34 cellular contexts compared by ENCODE assay signal in genomic region chr22:43398910-43399309, GRCh38. TPM values are rescaled to one million over a fixed set of nuclear protein-coding genes. Genes with fewer than 3 reads are reported as not detected.
"Had no signal": no experiment of that assay in that cellular context is flagged by ENCODE, and none has a peak within 500 bp of the region (broad histone marks: within the 10 kb centered on the region; RNA-seq: fewer than 3 reads in every experiment).

No MANE protein-coding gene starts in this region.

- FAIRE-seq: K562, RCC 7860, TTC549 had no signal

- ATAC-seq: activated CD8-positive, alpha-beta T cell treated with anti-CD3 and anti-CD28 coated beads for 36 hours; activated T-cell treated with anti-CD3 and anti-CD28 coated beads, Interleukin-2, amount 50 U/mL, for 72 hours; activated T-helper 17 cell treated with anti-CD3 and anti-CD28 coated beads, Interleukin-2, amount 50 U/mL, for 72 hours; Right ventricle myocardium inferior had no signal

- H3K4me1 Mint-ChIP-seq: activated CD4-positive, alpha-beta T cell treated with anti-CD3 and anti-CD28 coated beads, Interleukin-2, amount 10 ng/mL, durations not matched to agents 24 days and 14 days; activated naive CD8-positive, alpha-beta T cell treated with anti-CD3 and anti-CD28 coated beads for 36 hours; activated T-helper 17 cell treated with anti-CD3 and anti-CD28 coated beads, Interleukin-2, amount 50 U/mL, for 72 hours; central memory CD8-positive, alpha-beta T cell had no signal

- H3K9me3 Mint-ChIP-seq: activated CD4-positive, alpha-beta T cell treated with anti-CD3 and anti-CD28 coated beads, Interleukin-2, amount 10 ng/mL, durations not matched to agents 24 days and 14 days; activated CD8-positive, alpha-beta T cell treated with anti-CD3 and anti-CD28 coated beads for 36 hours; activated naive CD8-positive, alpha-beta T cell treated with anti-CD3 and anti-CD28 coated beads for 36 hours; activated T-cell treated with anti-CD3 and anti-CD28 coated beads, Interleukin-2, amount 50 U/mL, for 72 hours; activated T-helper 17 cell treated with anti-CD3 and anti-CD28 coated beads, Interleukin-2, amount 50 U/mL, for 72 hours; central memory CD8-positive, alpha-beta T cell; T-helper 1 cell treated with Interleukin-12 subunit alpha and Interleukin-12 subunit beta and Interleukin-4 antibody, amounts not matched to agents 30 μg/mL and 1 μg/mL, for 36 hours; T-helper 2 cell treated with Interferon-gamma antibody and Interleukin-4, amounts not matched to agents 5 μg/mL and 100 μg/mL, for 36 hours had no signal

- H3K27ac Mint-ChIP-seq: activated CD4-positive, alpha-beta T cell treated with anti-CD3 and anti-CD28 coated beads, Interleukin-2, amount 10 ng/mL, durations not matched to agents 24 days and 14 days; activated CD8-positive, alpha-beta T cell treated with anti-CD3 and anti-CD28 coated beads for 36 hours; activated naive CD8-positive, alpha-beta T cell treated with anti-CD3 and anti-CD28 coated beads for 36 hours; activated T-cell treated with anti-CD3 and anti-CD28 coated beads, Interleukin-2, amount 50 U/mL, for 72 hours; activated T-helper 17 cell treated with anti-CD3 and anti-CD28 coated beads, Interleukin-2, amount 50 U/mL, for 72 hours; T-helper 1 cell treated with Interleukin-12 subunit alpha and Interleukin-12 subunit beta and Interleukin-4 antibody, amounts not matched to agents 30 μg/mL and 1 μg/mL, for 36 hours; T-helper 2 cell treated with Interferon-gamma antibody and Interleukin-4, amounts not matched to agents 5 μg/mL and 100 μg/mL, for 36 hours had no signal

- H3K36me3 Mint-ChIP-seq: activated naive CD8-positive, alpha-beta T cell treated with anti-CD3 and anti-CD28 coated beads for 36 hours had no signal

- H3K4me2 ChIP-seq: PC-9 had no signal

- H3K36me3 ChIP-seq: cardiac muscle cell had no signal

- H3K27me3 Mint-ChIP-seq: activated CD4-positive, alpha-beta T cell treated with anti-CD3 and anti-CD28 coated beads, Interleukin-2, amount 10 ng/mL, durations not matched to agents 24 days and 14 days; activated CD8-positive, alpha-beta T cell treated with anti-CD3 and anti-CD28 coated beads for 36 hours; activated naive CD8-positive, alpha-beta T cell treated with anti-CD3 and anti-CD28 coated beads for 36 hours had no signal

- DNase-seq: activated CD4-positive, alpha-beta T cell treated with anti-CD3 and anti-CD28 coated beads, Interleukin-2, amount 10 ng/mL, durations not matched to agents 24 days and 14 days; activated CD4-positive, alpha-beta T cell treated with anti-CD3 and anti-CD28 coated beads, Interleukin-2, amount 50 U/mL, for 4 hours; activated CD8-positive, alpha-beta T cell treated with anti-CD3 and anti-CD28 coated beads for 36 hours; activated effector memory CD4-positive, alpha-beta T cell treated with anti-CD3 and anti-CD28 coated beads, Interleukin-2, amount 50 U/mL, for 16 hours; activated naive CD4-positive, alpha-beta T cell; activated naive CD4-positive, alpha-beta T cell treated with anti-CD3 and anti-CD28 coated beads, Interleukin-2, amount 50 U/mL, for 16 hours; activated naive CD8-positive, alpha-beta T cell treated with anti-CD3 and anti-CD28 coated beads for 36 hours; activated T-cell treated with anti-CD3 and anti-CD28 coated beads, Interleukin-2, amount 50 U/mL, for 1 hour; activated T-cell treated with anti-CD3 and anti-CD28 coated beads, Interleukin-2, amount 50 U/mL, for 72 hours; amniotic stem cell; NCI-H1105 treated with DMSO at 0.1 percent for 48 hours; NCI-H1436; NCI-H1694; NCI-H1930; NCI-H2081 treated with DMSO at 0.1 percent for 48 hours; NCI-H345; NCI-H524 treated with DMSO at 0.1 percent for 48 hours; PC-9 had no signal

- H3K4me3 ChIP-seq: cardiac muscle cell, K562, PC-9, SK-N-MC had no signal

- H3K4me3 Mint-ChIP-seq: activated CD4-positive, alpha-beta T cell treated with anti-CD3 and anti-CD28 coated beads, Interleukin-2, amount 10 ng/mL, durations not matched to agents 24 days and 14 days; activated CD8-positive, alpha-beta T cell treated with anti-CD3 and anti-CD28 coated beads for 36 hours; activated naive CD8-positive, alpha-beta T cell treated with anti-CD3 and anti-CD28 coated beads for 36 hours; activated T-cell treated with anti-CD3 and anti-CD28 coated beads, Interleukin-2, amount 50 U/mL, for 72 hours; activated T-helper 17 cell treated with anti-CD3 and anti-CD28 coated beads, Interleukin-2, amount 50 U/mL, for 72 hours; central memory CD8-positive, alpha-beta T cell; T-helper 1 cell treated with Interleukin-12 subunit alpha and Interleukin-12 subunit beta and Interleukin-4 antibody, amounts not matched to agents 30 μg/mL and 1 μg/mL, for 36 hours; T-helper 2 cell treated with Interferon-gamma antibody and Interleukin-4, amounts not matched to agents 5 μg/mL and 100 μg/mL, for 36 hours had no signal

- H3K27ac ChIP-seq: cardiac muscle cell, PC-9, RWPE1, SK-N-MC had no signal

- H2AFZ ChIP-seq: PC-9 had no signal

RNA-seq across cellular contexts. Expression of gene MPPED1, which starts 12.9 kb away (rescaled TPM):
- total RNA-seq: activated CD4-positive, alpha-beta T cell treated with anti-CD3 and anti-CD28 coated beads, Interleukin-2, amount 10 ng/mL, durations not matched to agents 24 days and 14 days; activated CD8-positive, alpha-beta memory T cell treated with anti-CD3 and anti-CD28 coated beads for 36 hours; activated CD8-positive, alpha-beta T cell treated with anti-CD3 and anti-CD28 coated beads for 36 hours; activated naive CD8-positive, alpha-beta T cell treated with anti-CD3 and anti-CD28 coated beads for 36 hours; activated T-cell treated with anti-CD3 and anti-CD28 coated beads, Interleukin-2, amount 50 U/mL, for 72 hours; activated T-helper 17 cell treated with anti-CD3 and anti-CD28 coated beads, Interleukin-2, amount 50 U/mL, for 72 hours; aorta; K562; M059J; NCI-H460; OCI-LY7; PC-9; Right ventricle myocardium inferior had no signal
- polyA plus RNA-seq: aorta, cardiac muscle cell, K562 had no signal

RNA-seq across cellular contexts. Expression of gene SCUBE1, which starts 55.7 kb away (rescaled TPM):
- total RNA-seq: activated CD4-positive, alpha-beta T cell treated with anti-CD3 and anti-CD28 coated beads, Interleukin-2, amount 10 ng/mL, durations not matched to agents 24 days and 14 days; activated T-helper 17 cell treated with anti-CD3 and anti-CD28 coated beads, Interleukin-2, amount 50 U/mL, for 72 hours; OCI-LY7; PC-9 had no signal
